Comparison of ENCODE assay signal across 10 cellular contexts in the genomic region with DNA sequence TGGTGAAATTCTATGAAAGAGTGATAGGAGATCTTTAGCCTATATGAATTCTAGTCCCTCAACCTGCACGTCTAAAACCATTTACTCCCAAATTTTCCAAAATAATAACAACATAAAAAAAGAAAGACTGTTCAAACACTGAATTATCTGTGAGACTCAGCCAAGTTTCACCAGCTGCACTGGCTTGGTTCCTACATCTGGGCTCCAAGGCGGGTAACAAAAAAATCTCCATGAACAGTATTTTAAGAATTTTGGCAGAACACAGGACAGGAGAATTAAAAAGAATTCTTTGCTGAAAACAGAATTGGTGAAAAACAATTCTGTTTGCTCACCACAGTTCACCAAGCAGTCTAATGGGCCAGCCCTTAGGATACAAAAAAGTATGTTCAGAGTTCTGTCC.
"Had no signal": no experiment of that assay in that cellular context is flagged by ENCODE, and none has a peak within 500 bp of the region (broad histone marks: within the 10 kb centered on the region; RNA-seq: fewer than 3 reads in every experiment).

No MANE protein-coding gene starts in this region.

- ATAC-seq: lower lobe of right lung; sciatic nerve; stimulated activated memory B cell treated with anti-CD40 and anti-IgM and Interleukin-4, amounts not matched to agents 10 μg/mL and 1 μg/mL and 100 μg/mL, for 72 hours had no signal

- DNase-seq: activated CD4-positive, alpha-beta memory T cell treated with anti-CD3 and anti-CD28 coated beads for 36 hours; activated naive CD8-positive, alpha-beta T cell treated with anti-CD3 and anti-CD28 coated beads for 36 hours; activated T-cell treated with anti-CD3 and anti-CD28 coated beads for 4 hours; brain microvascular endothelial cell; colonic mucosa; lower lobe of right lung; nephron progenitor cell; stimulated activated CD4-positive, alpha-beta T cell treated with anti-CD3 and anti-CD28 coated beads, Interleukin-4, amount 100 ng/mL, for 4 hours had no signal
